11 cellular contexts compared by ENCODE assay signal in genomic region chr3:93936549-93936948, GRCh38.
"Had no signal": no experiment of that assay in that cellular context is flagged by ENCODE, and none has a peak within 500 bp of the region (broad histone marks: within the 10 kb centered on the region; RNA-seq: fewer than 3 reads in every experiment).

No MANE protein-coding gene starts in this region.

- H3K4me1 ChIP-seq: HAP-1 had no signal

- H3K27ac ChIP-seq: GM23248 had no signal

- DNase-seq: GM23248, GOT3, H7, H9, HCEC 1CT, HFFc6 had no signal

- H3K9me3 ChIP-seq: HAP-1 had no signal

- H3K9ac ChIP-seq: GM23248 had no signal

- H3K4me3 ChIP-seq: GM23248, GM23338, HAP-1 had no signal

- FAIRE-seq: H1, H54 had no signal

- H3K4me2 ChIP-seq: GM23338 had no signal

- H3K36me3 ChIP-seq: HAP-1 had no signal

- H2AFZ ChIP-seq: GM23248, GM23338 had no signal

- ATAC-seq: GM23338, HCT116 had no signal
